Comparison of ENCODE assay signal across 8 cellular contexts in the genomic region with DNA sequence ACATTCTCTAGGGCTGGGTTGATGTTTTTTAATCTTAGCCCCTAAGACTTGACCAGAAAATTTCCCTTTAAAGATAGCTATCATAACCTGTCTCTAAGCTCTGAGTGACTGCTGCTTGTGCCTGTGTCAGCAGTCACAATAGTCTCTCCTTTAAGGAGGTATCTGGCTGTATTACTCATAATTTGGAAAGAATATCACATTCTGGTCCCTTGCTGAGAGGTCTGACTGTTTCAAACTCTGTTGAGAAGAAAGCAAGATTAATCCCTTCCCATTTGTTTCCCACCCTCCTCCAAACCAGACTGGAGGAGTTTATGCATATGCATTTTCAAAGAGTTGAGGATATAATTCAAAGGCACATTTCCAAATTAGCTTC. TPM values are rescaled to one million over a fixed set of nuclear protein-coding genes. Genes with fewer than 3 reads are reported as not detected.
DNase-seq lines count a peak whose midpoint lies in the region; ATAC-seq, FAIRE-seq and TF ChIP-seq lines count a peak whose summit lies in the region.

No MANE protein-coding gene starts in this region.

- TF ChIP-seq CTCF in astrocyte (IDR thresholded peaks at IDR 0.05; ENCODE audit: insufficient read depth, low read depth, low read length) (no peak), right lobe of liver (IDR thresholded peaks at IDR 0.05) (no peak)

- no peaks in the 10 kb centered on the region for H3K36me3 Mint-ChIP-seq in activated naive CD4-positive, alpha-beta T cell treated with anti-CD3 and anti-CD28 coated beads, Interleukin-2, amount 50 U/mL, for 24 hours
- H3K36me3 Mint-ChIP-seq in astrocyte (ENCODE audit: low read depth, unreplicated experiment) = no peaks in the 10 kb centered on the region

- peaks cover 41% of the 10 kb centered on the region for H3K27me3 Mint-ChIP-seq in activated naive CD4-positive, alpha-beta T cell treated with anti-CD3 and anti-CD28 coated beads, Interleukin-2, amount 50 U/mL, for 24 hours
- H3K27me3 Mint-ChIP-seq in astrocyte (ENCODE audit: low read depth, unreplicated experiment) = peaks cover 28% of the 10 kb centered on the region

- in situ Hi-C loops in G401 (cut with HindIII; ENCODE audit: low sequenced_read_pairs) = no loop called here

- FAIRE-seq in astrocyte (lab: Jason Lieb, UNC) = no peak

- H4K20me1 ChIP-seq in astrocyte (ENCODE audit: insufficient read depth, low read length) = no peaks in the 10 kb centered on the region

- H3K4me1 Mint-ChIP-seq in activated naive CD4-positive, alpha-beta T cell treated with anti-CD3 and anti-CD28 coated beads, Interleukin-2, amount 50 U/mL, for 24 hours = peaks cover 19% of the 10 kb centered on the region
- peaks cover 11% of the 10 kb centered on the region for H3K4me1 Mint-ChIP-seq in astrocyte (ENCODE audit: low read depth, unreplicated experiment)

- H3K4me3 Mint-ChIP-seq in activated naive CD4-positive, alpha-beta T cell treated with anti-CD3 and anti-CD28 coated beads, Interleukin-2, amount 50 U/mL, for 24 hours = peak overlapping the region; percentile 59
- peak overlapping the region; percentile 73 for H3K4me3 Mint-ChIP-seq in astrocyte (ENCODE audit: unreplicated experiment)

- H3K27ac ChIP-seq in astrocyte (ENCODE audit: low read depth, low read length) (no peak overlapping the region), right lobe of liver (no peak overlapping the region), urinary bladder (ENCODE audit: low read depth) (no peak overlapping the region)

- H3K27me3 ChIP-seq in astrocyte (ENCODE audit: insufficient read depth, low read length) (peaks cover 22% of the 10 kb centered on the region), right lobe of liver (no peaks in the 10 kb centered on the region)

- ATAC-seq in right lobe of liver = no peak
- ATAC-seq in GM21390 (IDR thresholded peaks at IDR 0.05; ENCODE audit: unreplicated experiment) = no peak

- H3K4me1 ChIP-seq in astrocyte (ENCODE audit: insufficient read depth, low read length) (peaks cover 5% of the 10 kb centered on the region), right lobe of liver (no peaks in the 10 kb centered on the region), urinary bladder (ENCODE audit: insufficient read depth) (no peaks in the 10 kb centered on the region)

- peak overlapping the region; percentile 93 for H2AFZ ChIP-seq in astrocyte (ENCODE audit: low read depth, low read length)

- H3K9ac ChIP-seq in astrocyte (ENCODE audit: low read length) = peak overlapping the region; percentile 76

- H3K9me3 Mint-ChIP-seq in activated naive CD4-positive, alpha-beta T cell treated with anti-CD3 and anti-CD28 coated beads, Interleukin-2, amount 50 U/mL, for 24 hours = no peaks in the 10 kb centered on the region
- peaks cover 3% of the 10 kb centered on the region for H3K9me3 Mint-ChIP-seq in astrocyte (ENCODE audit: unreplicated experiment)

- no peak for DNase-seq in activated naive CD4-positive, alpha-beta T cell (lab: John Stamatoyannopoulos, UW)
- no peak for DNase-seq in astrocyte (ENCODE audit: low read depth)
- DNase-seq in right lobe of liver = no peak
- DNase-seq in DMS153 (lab: John Stamatoyannopoulos, UW) = no peak
- DNase-seq in G401 (ENCODE audit: low spot score) = no peak

- intact Hi-C loops in right lobe of liver (cut with DNase I) = no loop called here

- no peaks in the 10 kb centered on the region for H3K79me2 ChIP-seq in astrocyte (ENCODE audit: insufficient read depth, low read length)

- no peaks in the 10 kb centered on the region for H3K9me3 ChIP-seq in astrocyte (ENCODE audit: insufficient read depth, low read depth, low read length)
- no peaks in the 10 kb centered on the region for H3K9me3 ChIP-seq in right lobe of liver

- H3K36me3 ChIP-seq in astrocyte (ENCODE audit: insufficient read depth, low read length) (no peaks in the 10 kb centered on the region), right lobe of liver (no peaks in the 10 kb centered on the region), urinary bladder (ENCODE audit: insufficient read depth) (no peaks in the 10 kb centered on the region)

- TF ChIP-seq POLR2A in right lobe of liver (IDR thresholded peaks at IDR 0.05) = no peak

- H3K27ac Mint-ChIP-seq in activated naive CD4-positive, alpha-beta T cell treated with anti-CD3 and anti-CD28 coated beads, Interleukin-2, amount 50 U/mL, for 24 hours = no peak overlapping the region
- H3K27ac Mint-ChIP-seq in astrocyte (ENCODE audit: unreplicated experiment) = no peak overlapping the region

- H3K4me3 ChIP-seq in astrocyte (ENCODE audit: insufficient read depth, low read depth, low read length) = peak overlapping the region; percentile 68
- peak overlapping the region; percentile 44 to 72 (median 66) for H3K4me3 ChIP-seq in right lobe of liver
- peak overlapping the region; percentile 44 for H3K4me3 ChIP-seq in urinary bladder (ENCODE audit: low read depth, low read length)

- H3K4me2 ChIP-seq in astrocyte (ENCODE audit: low read length) = peak overlapping the region; percentile 92

RNA-seq across cellular contexts. Expression of a gene that starts 2.3 kb away (rescaled TPM):
- total RNA-seq in astrocyte (not detected in 2 replicates), right lobe of liver (under 1 TPM in 1 of 6 experiments, not detected in 5; 0.04 TPM), urinary bladder (4.8 TPM)
- 0.49 TPM for polyA plus RNA-seq in urinary bladder
- total RNA-seq in G401 (2014; rRNA removed; shearing (Covaris generic)) = not detected in 2 replicates
